In the genomic region with DNA sequence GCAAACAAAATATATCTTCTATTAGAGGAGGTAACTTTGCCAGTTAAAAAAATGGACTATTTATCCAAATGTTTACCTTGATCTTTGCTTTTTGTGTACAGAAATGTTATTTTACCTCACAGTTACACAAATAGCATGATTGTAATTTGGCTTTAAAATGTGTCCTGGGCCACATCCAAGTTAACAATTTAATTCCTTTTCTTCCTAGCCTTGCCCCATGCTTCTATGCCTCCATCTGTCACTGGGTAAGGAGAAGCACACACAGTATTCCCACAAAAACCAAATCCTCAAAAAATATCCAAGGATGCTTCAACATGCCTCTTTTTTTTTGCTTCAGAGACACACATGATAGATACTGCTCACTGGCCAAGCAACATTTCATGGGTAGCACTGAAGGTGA, we compare ENCODE assay signal across 7 cellular contexts. TPM values are rescaled to one million over a fixed set of nuclear protein-coding genes. Genes with fewer than 3 reads are reported as not detected.
"Had no signal": no experiment of that assay in that cellular context is flagged by ENCODE, and none has a peak within 500 bp of the region (broad histone marks: within the 10 kb centered on the region; RNA-seq: fewer than 3 reads in every experiment).

No MANE protein-coding gene starts in this region.

- H3K9me3 Mint-ChIP-seq: GM23338, H9 had no signal

- DNase-seq: H9, HCEC 1CT, IMR-90 had no signal

- H3K4me1 Mint-ChIP-seq: GM23338 had no signal

- H3K4me3 Mint-ChIP-seq: GM23338, H9 had no signal

- H3K27ac Mint-ChIP-seq: GM23338 had no signal

RNA-seq across cellular contexts. Expression of a gene that starts 30.9 kb away (rescaled TPM):
- total RNA-seq: GM23338, H1, H9, HT-29, IMR-90, K562 had no signal
